In the genomic region with DNA sequence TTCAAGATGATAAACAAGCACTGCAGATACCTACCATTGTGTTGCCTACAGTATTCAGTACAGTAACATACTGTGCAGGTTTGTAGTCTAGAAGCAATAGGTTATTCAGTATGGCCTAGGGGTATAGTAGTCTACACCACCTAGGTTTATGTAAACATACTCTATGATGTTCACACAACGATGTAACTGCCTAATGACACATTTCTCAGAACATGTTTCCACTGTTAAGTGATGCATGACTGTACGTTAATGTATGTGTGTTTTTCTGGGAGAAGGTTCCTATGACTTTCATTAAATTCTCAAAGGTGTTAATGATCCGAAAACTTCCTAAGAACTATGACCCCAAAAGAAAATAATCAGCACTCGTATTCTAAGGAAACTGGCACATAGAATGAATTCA, we compare ENCODE assay signal across 12 cellular contexts.
"Had no signal": no experiment of that assay in that cellular context is flagged by ENCODE, and none has a peak within 500 bp of the region (broad histone marks: within the 10 kb centered on the region; RNA-seq: fewer than 3 reads in every experiment).

No MANE protein-coding gene starts in this region.

- H3K4me3 ChIP-seq: cardiac muscle cell, gastrocnemius medialis had no signal

- H3K4me1 Mint-ChIP-seq: activated CD4-positive, alpha-beta T cell treated with anti-CD3 and anti-CD28 coated beads, Interleukin-2, amount 10 ng/mL, durations not matched to agents 24 days and 14 days; activated T-helper 17 cell treated with anti-CD3 and anti-CD28 coated beads, Interleukin-2, amount 50 U/mL, for 72 hours; neural crest cell; WTC11 had no signal

- H3K9me3 Mint-ChIP-seq: activated CD4-positive, alpha-beta T cell treated with anti-CD3 and anti-CD28 coated beads, Interleukin-2, amount 10 ng/mL, durations not matched to agents 24 days and 14 days; activated naive CD4-positive, alpha-beta T cell treated with anti-CD3 and anti-CD28 coated beads for 36 hours; activated T-helper 17 cell treated with anti-CD3 and anti-CD28 coated beads, Interleukin-2, amount 50 U/mL, for 72 hours; neural crest cell; type B pancreatic cell; WTC11 had no signal

- H3K4me3 Mint-ChIP-seq: activated CD4-positive, alpha-beta T cell treated with anti-CD3 and anti-CD28 coated beads, Interleukin-2, amount 10 ng/mL, durations not matched to agents 24 days and 14 days; activated naive CD4-positive, alpha-beta T cell treated with anti-CD3 and anti-CD28 coated beads for 36 hours; activated T-helper 17 cell treated with anti-CD3 and anti-CD28 coated beads, Interleukin-2, amount 50 U/mL, for 72 hours; neural crest cell; type B pancreatic cell; WTC11 had no signal

- DNase-seq: activated CD4-positive, alpha-beta T cell treated with anti-CD3 and anti-CD28 coated beads, Interleukin-2, amount 10 ng/mL, durations not matched to agents 24 days and 14 days; activated naive CD4-positive, alpha-beta T cell treated with anti-CD3 and anti-CD28 coated beads for 36 hours; activated T-cell treated with anti-CD3 and anti-CD28 coated beads for 4 hours; gastrocnemius medialis; kidney; stimulated activated CD4-positive, alpha-beta T cell treated with anti-CD3 and anti-CD28 coated beads, Interleukin-12 subunit alpha, Interleukin-12 subunit beta, amount 100 ng/mL, for 4 hours; stimulated activated naive CD4-positive, alpha-beta T cell treated with Interleukin-2 at 50 U/mL for 16 hours had no signal

- H3K36me3 Mint-ChIP-seq: type B pancreatic cell, WTC11 had no signal

- H3K9me3 ChIP-seq: gastrocnemius medialis had no signal

- H3K27ac Mint-ChIP-seq: activated CD4-positive, alpha-beta T cell treated with anti-CD3 and anti-CD28 coated beads, Interleukin-2, amount 10 ng/mL, durations not matched to agents 24 days and 14 days; activated naive CD4-positive, alpha-beta T cell treated with anti-CD3 and anti-CD28 coated beads for 36 hours; activated T-helper 17 cell treated with anti-CD3 and anti-CD28 coated beads, Interleukin-2, amount 50 U/mL, for 72 hours; type B pancreatic cell; WTC11 had no signal

- H3K27me3 ChIP-seq: cardiac muscle cell, gastrocnemius medialis had no signal

- H3K27me3 Mint-ChIP-seq: activated T-helper 17 cell treated with anti-CD3 and anti-CD28 coated beads, Interleukin-2, amount 50 U/mL, for 72 hours; type B pancreatic cell had no signal

- H3K27ac ChIP-seq: cardiac muscle cell, gastrocnemius medialis had no signal

- H3K36me3 ChIP-seq: cardiac muscle cell, gastrocnemius medialis had no signal

- ATAC-seq: activated T-helper 17 cell treated with anti-CD3 and anti-CD28 coated beads, Interleukin-2, amount 50 U/mL, for 72 hours; gastrocnemius medialis; WTC11 had no signal
